Comparison of ENCODE assay signal across 19 cellular contexts in the genomic region with DNA sequence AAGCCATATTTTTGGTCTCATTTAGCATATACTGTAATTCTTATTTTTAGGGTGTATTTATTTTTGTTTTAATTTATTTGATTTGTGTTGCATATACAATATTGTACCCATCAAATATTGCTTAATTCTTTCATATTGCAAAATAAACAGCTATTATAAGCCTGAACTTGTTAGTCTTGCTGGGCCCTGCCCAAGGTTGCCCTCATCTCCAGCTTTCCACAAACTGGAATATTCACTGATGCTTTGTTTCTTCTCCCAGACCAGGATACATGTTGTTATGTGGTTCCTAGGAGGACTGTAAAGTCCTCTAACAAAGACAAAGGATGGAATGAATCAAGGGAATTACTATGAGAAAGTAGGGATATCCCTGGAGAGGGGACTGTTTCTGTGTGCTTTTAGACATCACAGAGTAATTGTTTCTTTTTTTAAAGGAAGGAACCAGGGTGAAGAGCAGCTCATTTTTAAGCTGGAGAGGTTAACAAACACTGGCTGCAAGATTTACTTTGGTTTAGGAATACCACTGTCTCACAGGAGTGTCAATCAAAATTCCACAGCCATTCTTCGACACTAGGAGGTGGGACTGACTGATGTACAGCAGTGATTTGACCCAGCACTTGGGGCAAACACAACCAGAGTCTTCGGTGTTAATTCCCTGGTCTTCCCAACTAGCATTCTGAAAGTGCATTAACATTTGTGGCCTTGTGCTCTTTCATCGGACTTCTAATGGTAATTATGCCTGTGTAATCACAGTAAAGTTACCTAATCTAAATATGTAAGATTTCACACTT. TPM values are rescaled to one million over a fixed set of nuclear protein-coding genes. Genes with fewer than 3 reads are reported as not detected.
DNase-seq lines count a peak whose midpoint lies in the region; ATAC-seq and TF ChIP-seq lines count a peak whose summit lies in the region.
"Had no signal": no experiment of that assay in that cellular context is flagged by ENCODE, and none has a peak within 500 bp of the region (broad histone marks: within the 10 kb centered on the region; RNA-seq: fewer than 3 reads in every experiment).

No MANE protein-coding gene starts in this region.

- H3K4me3 ChIP-seq in heart right ventricle (peak overlapping the region in 8 of 10 donors; percentile 6 to 48 (median 41)), neural progenitor cell (no peak overlapping the region)
- H3K4me3 ChIP-seq: esophagus squamous epithelium, right lobe of liver, SK-N-MC, tibial nerve had no signal

- peak in 2 of 9 donors; percentile 9 to 10 for TF ChIP-seq CTCF in heart right ventricle (IDR thresholded peaks at IDR 0.05)
- TF ChIP-seq CTCF in neural progenitor cell (IDR thresholded peaks at IDR 0.05) = no peak

- ATAC-seq in SK-N-SH treated with all-trans-retinoic acid at 6 μM for 48 hours = peak; percentile 25; the same call in 1 of the 3 replicates
- ATAC-seq in heart right ventricle = peak; percentile 53 to 92 (median 76)
- no peak for ATAC-seq in activated CD4-positive, alpha-beta T cell treated with anti-CD3 and anti-CD28 coated beads for 36 hours

- no peaks in the 10 kb centered on the region for H3F3A ChIP-seq in neural progenitor cell (ENCODE audit: low read depth)

- H3K4me2 ChIP-seq in neural progenitor cell = no peak overlapping the region

- H3K9ac ChIP-seq in neural progenitor cell = no peak overlapping the region

- DNase-seq in EH (ENCODE audit: low read depth) (peak; percentile 4), heart right ventricle (peak in 1 of 2 donors; percentile 60), neural progenitor cell (ENCODE audit: low spot score) (peak; percentile 47), NCI-H524 (lab: John Stamatoyannopoulos, UW) (no peak), midbrain (lab: John Stamatoyannopoulos, UW) (no peak), NOMO-1 treated with DMSO at 0.1 percent for 48 hours (lab: John Stamatoyannopoulos, UW; ENCODE audit: unreplicated experiment) (no peak)
- DNase-seq in activated CD4-positive, alpha-beta T cell treated with anti-CD3 and anti-CD28 coated beads for 36 hours = no peak
- DNase-seq: amniotic stem cell; cortex of kidney; esophagus squamous epithelium; NCI-H2171 treated with DMSO at 0.1 percent for 48 hours; right lobe of liver; stimulated activated CD4-positive, alpha-beta T cell treated with anti-CD3 and anti-CD28 coated beads, Interleukin-4, amount 100 ng/mL, for 24 hours had no signal

- peak overlapping the region; percentile 41 to 82 (median 74) for H3K27ac ChIP-seq in heart right ventricle
- no peak overlapping the region for H3K27ac ChIP-seq in neural progenitor cell
- H3K27ac ChIP-seq: neutrophil, right lobe of liver, SK-N-MC, tibial nerve had no signal

- H3K27me3 ChIP-seq in heart right ventricle = no peaks in the 10 kb centered on the region
- no peaks in the 10 kb centered on the region for H3K27me3 ChIP-seq in neural progenitor cell
- H3K27me3 ChIP-seq: esophagus squamous epithelium, neutrophil, right lobe of liver, tibial nerve had no signal

- H3K27ac Mint-ChIP-seq in neural progenitor cell = no peak overlapping the region
- no peak overlapping the region for H3K27ac Mint-ChIP-seq in activated CD4-positive, alpha-beta T cell treated with anti-CD3 and anti-CD28 coated beads for 36 hours
- H3K27ac Mint-ChIP-seq: activated T-helper 2 cell treated with anti-CD3 and anti-CD28 coated beads, Interferon-gamma antibody, Interleukin-2, Interleukin-4, amounts not matched to agents 10 μg/mL and 5 μg/mL and 100 μg/mL, durations not matched to agents 14 hours and 24 hours and 36 hours; IgD-negative memory B cell had no signal

- H3K9me3 Mint-ChIP-seq in neural progenitor cell = peaks cover under 1% of the 10 kb centered on the region
- H3K9me3 Mint-ChIP-seq in activated CD4-positive, alpha-beta T cell treated with anti-CD3 and anti-CD28 coated beads for 36 hours (ENCODE audit: low read depth) = no peaks in the 10 kb centered on the region
- H3K9me3 Mint-ChIP-seq: activated T-helper 2 cell treated with anti-CD3 and anti-CD28 coated beads, Interferon-gamma antibody, Interleukin-2, Interleukin-4, amounts not matched to agents 10 μg/mL and 5 μg/mL and 100 μg/mL, durations not matched to agents 14 hours and 24 hours and 36 hours had no signal

- H3K9me3 ChIP-seq in heart right ventricle = peaks cover 0 to 9% (median 4%) of the 10 kb centered on the region in 11 donors
- H3K9me3 ChIP-seq in neural progenitor cell (ENCODE audit: low read depth) = no peaks in the 10 kb centered on the region
- H3K9me3 ChIP-seq: esophagus squamous epithelium, neutrophil, right lobe of liver, tibial nerve had no signal

- no peak overlapping the region for H3K4me3 Mint-ChIP-seq in neural progenitor cell
- H3K4me3 Mint-ChIP-seq in activated CD4-positive, alpha-beta T cell treated with anti-CD3 and anti-CD28 coated beads for 36 hours = no peak overlapping the region
- H3K4me3 Mint-ChIP-seq: IgD-negative memory B cell had no signal

- H2AFZ ChIP-seq in neural progenitor cell (replicated peaks) = peak overlapping the region; percentile 13

- no peaks in the 10 kb centered on the region for H4K20me1 ChIP-seq in neural progenitor cell (ENCODE audit: low read depth)

- no peaks in the 10 kb centered on the region for H3K27me3 Mint-ChIP-seq in neural progenitor cell (ENCODE audit: insufficient read depth, low read depth)
- no peaks in the 10 kb centered on the region for H3K27me3 Mint-ChIP-seq in activated CD4-positive, alpha-beta T cell treated with anti-CD3 and anti-CD28 coated beads for 36 hours
- H3K27me3 Mint-ChIP-seq: IgD-negative memory B cell had no signal

- CTCF ChIA-PET in activated CD4-positive, alpha-beta T cell treated with anti-CD3 and anti-CD28 coated beads for 36 hours (lab: Charles Lee) = no interaction called here

- H3K79me2 ChIP-seq in neural progenitor cell (ENCODE audit: low read depth) = no peaks in the 10 kb centered on the region

- peaks cover 8% of the 10 kb centered on the region for H3K4me1 Mint-ChIP-seq in neural progenitor cell
- H3K4me1 Mint-ChIP-seq in activated CD4-positive, alpha-beta T cell treated with anti-CD3 and anti-CD28 coated beads for 36 hours = no peaks in the 10 kb centered on the region
- H3K4me1 Mint-ChIP-seq: IgD-negative memory B cell had no signal

- POLR2A ChIA-PET in activated CD4-positive, alpha-beta T cell treated with anti-CD3 and anti-CD28 coated beads for 36 hours (lab: Charles Lee) = no interaction called here

- intact Hi-C loops in heart right ventricle (cut with DNase I) = no loop called here
- intact Hi-C loops in activated CD4-positive, alpha-beta T cell treated with anti-CD3 and anti-CD28 coated beads for 36 hours (cut with DNase I, micrococcal nuclease) = no loop called here

- no peaks in the 10 kb centered on the region for H3K36me3 Mint-ChIP-seq in neural progenitor cell
- no peaks in the 10 kb centered on the region for H3K36me3 Mint-ChIP-seq in activated CD4-positive, alpha-beta T cell treated with anti-CD3 and anti-CD28 coated beads for 36 hours (ENCODE audit: low read depth)
- H3K36me3 Mint-ChIP-seq: IgD-negative memory B cell had no signal

- 21 to 38% methylated on average over 3 of the region's 3 CpGs for WGBS in heart right ventricle, 2 donors

- H3K36me3 ChIP-seq in heart right ventricle (no peaks in the 10 kb centered on the region), neural progenitor cell (no peaks in the 10 kb centered on the region)
- H3K36me3 ChIP-seq: esophagus squamous epithelium, neutrophil, right lobe of liver, tibial nerve had no signal

- H3K4me1 ChIP-seq in heart right ventricle (peaks cover 5 to 66% (median 46%) of the 10 kb centered on the region in 9 donors), neural progenitor cell (peaks cover 8% of the 10 kb centered on the region)
- H3K4me1 ChIP-seq: right lobe of liver, tibial nerve had no signal

TF ChIP-seq in SK-N-SH treated with all-trans-retinoic acid at 6 μM for 48 hours, 23 proteins besides CTCF, POLR2A, EP300 and RAD21 (continues in another document):
- no peak for TF ChIP-seq ZFP3 (CRISPR knock-in tag; IDR thresholded peaks at IDR 0.05)
- no peak for TF ChIP-seq TCF4 (CRISPR knock-in tag; IDR thresholded peaks at IDR 0.05; ENCODE audit: borderline replicate concordance)
- no peak for TF ChIP-seq ARNTL (CRISPR knock-in tag; IDR thresholded peaks at IDR 0.05; ENCODE audit: borderline replicate concordance, low read depth)
- TF ChIP-seq, protein P1, sequence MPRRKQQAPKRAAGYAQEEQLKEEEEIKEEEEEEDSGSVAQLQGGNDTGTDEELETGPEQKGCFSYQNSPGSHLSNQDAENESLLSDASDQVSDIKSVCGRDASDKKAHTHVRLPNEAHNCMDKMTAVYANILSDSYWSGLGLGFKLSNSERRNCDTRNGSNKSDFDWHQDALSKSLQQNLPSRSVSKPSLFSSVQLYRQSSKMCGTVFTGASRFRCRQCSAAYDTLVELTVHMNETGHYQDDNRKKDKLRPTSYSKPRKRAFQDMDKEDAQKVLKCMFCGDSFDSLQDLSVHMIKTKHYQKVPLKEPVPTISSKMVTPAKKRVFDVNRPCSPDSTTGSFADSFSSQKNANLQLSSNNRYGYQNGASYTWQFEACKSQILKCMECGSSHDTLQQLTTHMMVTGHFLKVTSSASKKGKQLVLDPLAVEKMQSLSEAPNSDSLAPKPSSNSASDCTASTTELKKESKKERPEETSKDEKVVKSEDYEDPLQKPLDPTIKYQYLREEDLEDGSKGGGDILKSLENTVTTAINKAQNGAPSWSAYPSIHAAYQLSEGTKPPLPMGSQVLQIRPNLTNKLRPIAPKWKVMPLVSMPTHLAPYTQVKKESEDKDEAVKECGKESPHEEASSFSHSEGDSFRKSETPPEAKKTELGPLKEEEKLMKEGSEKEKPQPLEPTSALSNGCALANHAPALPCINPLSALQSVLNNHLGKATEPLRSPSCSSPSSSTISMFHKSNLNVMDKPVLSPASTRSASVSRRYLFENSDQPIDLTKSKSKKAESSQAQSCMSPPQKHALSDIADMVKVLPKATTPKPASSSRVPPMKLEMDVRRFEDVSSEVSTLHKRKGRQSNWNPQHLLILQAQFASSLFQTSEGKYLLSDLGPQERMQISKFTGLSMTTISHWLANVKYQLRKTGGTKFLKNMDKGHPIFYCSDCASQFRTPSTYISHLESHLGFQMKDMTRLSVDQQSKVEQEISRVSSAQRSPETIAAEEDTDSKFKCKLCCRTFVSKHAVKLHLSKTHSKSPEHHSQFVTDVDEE (CRISPR knock-in tag; IDR thresholded peaks at IDR 0.05) = no peak
- TF ChIP-seq ISL1 (CRISPR knock-in tag; IDR thresholded peaks at IDR 0.05) = no peak
- no peak for TF ChIP-seq OSR1 (CRISPR knock-in tag; IDR thresholded peaks at IDR 0.05)

RNA-seq across cellular contexts. Expression of a gene that starts 14.8 kb away (rescaled TPM):
- total RNA-seq in heart right ventricle = 1,000 to 10,000 TPM in 5 of 10 donors, 100 to 1,000 TPM in 5; 509 to 1,458 (median 988) TPM
- polyA plus RNA-seq in heart right ventricle = 100 to 1,000 TPM; 190 to 586 TPM
- 0.34 and 1.6 TPM in 2 replicates for total RNA-seq in neural progenitor cell (ENCODE audit: low replicate concordance)
- not detected for total RNA-seq in activated CD4-positive, alpha-beta T cell treated with anti-CD3 and anti-CD28 coated beads for 36 hours
- total RNA-seq: activated T-helper 2 cell treated with anti-CD3 and anti-CD28 coated beads, Interferon-gamma antibody, Interleukin-2, Interleukin-4, amounts not matched to agents 10 μg/mL and 5 μg/mL and 100 μg/mL, durations not matched to agents 14 hours and 24 hours and 36 hours had no signal

Comparison
In these comparisons a context has a peak if more than half of its experiments do, and no peak if none do; other contexts are left out.
1. DNase-seq: peak in EH (single experiment) and neural progenitor cell (single experiment); none in NCI-H524 (0 of 2), midbrain (single experiment), NOMO-1 treated with DMSO at 0.1 percent for 48 hours (single experiment) and activated CD4-positive, alpha-beta T cell treated with anti-CD3 and anti-CD28 coated beads for 36 hours (single experiment).
2. RNA of a gene that starts 14.8 kb away (total RNA-seq): 509 to 1,458 TPM in heart right ventricle; 0.34 to 1.6 TPM in neural progenitor cell and not detected in activated CD4-positive, alpha-beta T cell treated with anti-CD3 and anti-CD28 coated beads for 36 hours; every median in the first group is over 100 times any median in the second.